1 cellular context compared by ENCODE assay signal in the genomic region with DNA sequence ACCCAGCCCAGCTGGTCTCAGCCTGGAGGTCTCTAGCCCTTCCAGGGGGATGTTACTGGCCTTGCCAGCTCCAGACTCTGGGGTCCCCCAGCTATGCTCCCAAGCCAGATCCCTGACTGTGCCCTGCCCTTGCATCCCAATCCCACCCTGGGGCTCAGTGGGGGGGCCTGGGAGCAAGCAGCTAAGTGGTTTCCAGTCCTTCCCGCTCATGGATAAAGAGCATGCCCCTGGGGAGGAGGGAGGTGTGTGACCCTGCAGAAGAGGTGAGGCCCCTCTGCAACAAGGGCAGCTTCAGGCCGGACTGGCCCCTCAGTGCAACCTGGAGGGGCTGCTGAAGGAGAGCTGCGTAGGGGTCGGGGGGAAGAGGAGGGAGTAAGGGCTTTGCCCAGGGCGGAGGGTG.
TF ChIP-seq lines count a peak whose summit lies in the region.

No MANE protein-coding gene starts in this region.

TF ChIP-seq in WTC11, 78 proteins besides CTCF, POLR2A, EP300 and RAD21 (continued from another document):
- no peak for TF ChIP-seq RELA (CRISPR knock-in tag; IDR thresholded peaks at IDR 0.05; ENCODE audit: borderline replicate concordance)
